In the genomic region with DNA sequence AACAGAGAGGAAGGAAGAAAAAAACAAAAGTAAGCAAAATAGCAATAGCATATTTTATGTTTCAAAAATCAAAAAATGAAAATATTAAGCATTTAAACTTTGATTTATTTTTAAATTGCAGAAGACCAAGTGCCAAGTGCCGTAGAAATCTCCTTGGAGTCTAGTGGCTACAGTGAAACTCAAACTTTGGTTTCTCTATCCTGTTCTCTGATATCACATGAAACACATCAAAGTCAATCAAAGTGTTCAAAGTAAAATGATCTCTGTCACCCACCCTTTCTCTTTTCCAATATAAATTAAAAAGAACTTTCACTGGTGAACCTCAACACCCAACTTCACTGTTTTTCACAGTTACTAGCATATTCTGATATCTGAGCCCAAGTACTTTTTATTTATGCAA, we compare ENCODE assay signal across 19 cellular contexts.
"Had no signal": no experiment of that assay in that cellular context is flagged by ENCODE, and none has a peak within 500 bp of the region (broad histone marks: within the 10 kb centered on the region; RNA-seq: fewer than 3 reads in every experiment).

No MANE protein-coding gene starts in this region.

- H3K9me3 Mint-ChIP-seq: brain; central memory CD8-positive, alpha-beta T cell; neural crest cell had no signal

- H3K27ac ChIP-seq: heart right ventricle, pancreas, SJCRH30, tibial artery, vagina had no signal

- H3K4me3 Mint-ChIP-seq: brain; central memory CD8-positive, alpha-beta T cell; neural crest cell had no signal

- DNase-seq: activated CD4-positive, alpha-beta T cell treated with anti-CD3 and anti-CD28 coated beads for 48 hours; activated CD8-positive, alpha-beta memory T cell treated with anti-CD3 and anti-CD28 coated beads, Interleukin-2, amount 50 U/mL, for 48 hours; activated effector memory CD4-positive, alpha-beta T cell treated with anti-CD3 and anti-CD28 coated beads, Interleukin-2, amount 50 U/mL, for 16 hours; amygdala; cortex of kidney; effector CD8-positive, alpha-beta T cell; heart right ventricle; left ventricle myocardium superior; mesendoderm; pancreas; retina; SJCRH30; stimulated activated CD4-positive, alpha-beta T cell treated with anti-CD3 and anti-CD28 coated beads, Interleukin-4, amount 100 ng/mL, for 1 hour; SW 1271; tibial artery had no signal

- H3K36me3 ChIP-seq: heart right ventricle, pancreas, tibial artery, vagina had no signal

- H3K4me3 ChIP-seq: heart right ventricle, pancreas, SJCRH30, tibial artery, vagina had no signal

- H3K27me3 ChIP-seq: pancreas, SJCRH30, tibial artery, vagina had no signal

- H3K9me3 ChIP-seq: heart right ventricle, pancreas, SJCRH30, tibial artery, vagina had no signal

- H3K27me3 Mint-ChIP-seq: brain had no signal

- ATAC-seq: heart right ventricle, left ventricle myocardium superior, pancreas had no signal

- H3K4me1 ChIP-seq: heart right ventricle, pancreas, SJCRH30, tibial artery, vagina had no signal

- H3K27ac Mint-ChIP-seq: brain had no signal
